Comparison of ENCODE assay signal across 11 cellular contexts in genomic region chr12:72273499-72273837, GRCh38. TPM values are rescaled to one million over a fixed set of nuclear protein-coding genes. Genes with fewer than 3 reads are reported as not detected.
DNase-seq lines count a peak whose midpoint lies in the region; ATAC-seq and TF ChIP-seq lines count a peak whose summit lies in the region.
"Had no signal": no experiment of that assay in that cellular context is flagged by ENCODE, and none has a peak within 500 bp of the region (broad histone marks: within the 10 kb centered on the region; RNA-seq: fewer than 3 reads in every experiment).

No MANE protein-coding gene starts in this region.

- H3K9me2 ChIP-seq in GM23338 (ENCODE audit: insufficient read depth), result no peaks in the 10 kb centered on the region

- in situ Hi-C loops in astrocyte of the cerebellum (cut with HindIII; ENCODE audit: low sequenced_read_pairs), result no loop called here

- H3K4me3 ChIP-seq in GM23338 (peak overlapping the region; percentile 80), astrocyte of the cerebellum (ENCODE audit: low read depth, low read length) (peak overlapping the region; percentile 79), iPS-18a (ENCODE audit: low read length) (peak overlapping the region; percentile 74), skeletal muscle cell (ENCODE audit: low read depth, low read length) (peak overlapping the region; percentile 71)
- no peak overlapping the region for H3K4me3 ChIP-seq in CD8-positive, alpha-beta memory T cell (ENCODE audit: low read length)

- peaks cover 34% of the 10 kb centered on the region for H3K27me3 Mint-ChIP-seq in GM23338 (ENCODE audit: insufficient read depth, low read depth, poor library complexity)
- peaks cover 26 to 37% of the 10 kb centered on the region in 2 donors for H3K27me3 Mint-ChIP-seq in CD8-positive, alpha-beta memory T cell

- POLR2A ChIA-PET in CD8-positive, alpha-beta memory T cell (lab: Charles Lee), result no interaction called here

- H2AFZ ChIP-seq in GM23338, result peak overlapping the region; percentile 85

- no peaks in the 10 kb centered on the region for H3K9me3 ChIP-seq in iPS-18a (ENCODE audit: control insufficient read depth, low read depth, low read length)
- H3K9me3 ChIP-seq in CD8-positive, alpha-beta memory T cell (ENCODE audit: low read length), result no peaks in the 10 kb centered on the region

- no peak overlapping the region for H3K9ac ChIP-seq in iPS-18a (ENCODE audit: low read length)

- peak overlapping the region; percentile 92 for H3K4me3 Mint-ChIP-seq in GM23338
- no peak overlapping the region for H3K4me3 Mint-ChIP-seq in CD8-positive, alpha-beta memory T cell
- H3K4me3 Mint-ChIP-seq: activated naive CD4-positive, alpha-beta T cell treated with anti-CD3 and anti-CD28 coated beads, Interleukin-2, amount 10 ng/mL, durations not matched to agents 7 days and 5 days had no signal

- no peaks in the 10 kb centered on the region for H3F3A ChIP-seq in GM23338 (replicated peaks; ENCODE audit: low read depth)

- peaks cover 40% of the 10 kb centered on the region for H3K4me1 Mint-ChIP-seq in GM23338
- H3K4me1 Mint-ChIP-seq in CD8-positive, alpha-beta memory T cell, result peaks cover 0 to 1% (median 0%) of the 10 kb centered on the region in 3 donors

- H3K27ac ChIP-seq in GM23338 (ENCODE audit: low read depth) (no peak overlapping the region), iPS-18a (ENCODE audit: low read length) (no peak overlapping the region)
- H3K27ac ChIP-seq in CD8-positive, alpha-beta memory T cell (ENCODE audit: low read depth, low read length), result no peak overlapping the region

- no peaks in the 10 kb centered on the region for H4K20me1 ChIP-seq in GM23338 (replicated peaks; ENCODE audit: insufficient read depth)

- no peak for TF ChIP-seq CTCF in GM23338 (conservative IDR thresholded peaks at IDR 0.05; ENCODE audit: low read depth in 2 of 2)
- TF ChIP-seq CTCF in astrocyte of the cerebellum (IDR thresholded peaks at IDR 0.05; ENCODE audit: low read depth, low read length, missing control alignments), result no peak

- H3K9me3 Mint-ChIP-seq in GM23338, result no peaks in the 10 kb centered on the region
- peaks cover 0 to 10% (median 4%) of the 10 kb centered on the region in 5 donors for H3K9me3 Mint-ChIP-seq in CD8-positive, alpha-beta memory T cell
- H3K9me3 Mint-ChIP-seq: activated naive CD4-positive, alpha-beta T cell treated with anti-CD3 and anti-CD28 coated beads, Interleukin-2, amount 10 ng/mL, durations not matched to agents 7 days and 5 days had no signal

- no peaks in the 10 kb centered on the region for H3K36me3 Mint-ChIP-seq in GM23338 (ENCODE audit: low read depth)
- H3K36me3 Mint-ChIP-seq in CD8-positive, alpha-beta memory T cell, result no peaks in the 10 kb centered on the region

- H3K4me1 ChIP-seq in GM23338 (ENCODE audit: insufficient read depth) (peaks cover 50% of the 10 kb centered on the region), iPS-18a (ENCODE audit: control insufficient read depth, low read depth, low read length) (peaks cover 13% of the 10 kb centered on the region)
- no peaks in the 10 kb centered on the region for H3K4me1 ChIP-seq in CD8-positive, alpha-beta memory T cell (ENCODE audit: insufficient read depth, low read length)

- no peaks in the 10 kb centered on the region for H3K36me3 ChIP-seq in GM23338 (ENCODE audit: insufficient read depth)
- H3K36me3 ChIP-seq in iPS-18a (ENCODE audit: control insufficient read depth, low read depth, low read length), result no peaks in the 10 kb centered on the region
- H3K36me3 ChIP-seq in CD8-positive, alpha-beta memory T cell (ENCODE audit: insufficient read depth, low read length), result no peaks in the 10 kb centered on the region

- peaks cover 46% of the 10 kb centered on the region for H3K79me2 ChIP-seq in GM23338 (replicated peaks; ENCODE audit: insufficient read depth)

- CTCF ChIA-PET in CD8-positive, alpha-beta memory T cell (lab: Charles Lee), result interaction anchor here (1.0 kb wide), 1 partner anchor 11 kb away, joined by 3 read pairs; no protein-coding TSS in a partner anchor

- peak; percentile 12 for ATAC-seq in GM23338

- no peak overlapping the region for H3K27ac Mint-ChIP-seq in GM23338
- H3K27ac Mint-ChIP-seq in CD8-positive, alpha-beta memory T cell, result no peak overlapping the region
- H3K27ac Mint-ChIP-seq: activated naive CD4-positive, alpha-beta T cell treated with anti-CD3 and anti-CD28 coated beads, Interleukin-2, amount 10 ng/mL, durations not matched to agents 7 days and 5 days had no signal

- DNase-seq in GM23338 (ENCODE audit: low spot score) (peak; percentile 39), astrocyte of the cerebellum (ENCODE audit: low read depth) (no peak), skeletal muscle cell (ENCODE audit: low read depth) (no peak), NCI-H2196 (lab: John Stamatoyannopoulos, UW; ENCODE audit: unreplicated experiment) (no peak), 8988T (no peak)
- DNase-seq in CD8-positive, alpha-beta memory T cell, result no peak
- no peak for DNase-seq in stimulated activated CD4-positive, alpha-beta T cell treated with anti-CD3 and anti-CD28 coated beads, Interleukin-1b, Interleukin-23, amount 100 ng/mL, for 48 hours
- DNase-seq: activated naive CD4-positive, alpha-beta T cell treated with anti-CD3 and anti-CD28 coated beads, Interleukin-2, amount 10 ng/mL, durations not matched to agents 7 days and 5 days; stimulated activated CD4-positive, alpha-beta T cell treated with anti-CD3 and anti-CD28 coated beads, Interleukin-4, amount 100 ng/mL, for 24 hours had no signal

- H3K27me3 ChIP-seq in GM23338 (ENCODE audit: insufficient read depth) (peaks cover 38% of the 10 kb centered on the region), iPS-18a (ENCODE audit: control insufficient read depth, insufficient read depth, low read length) (peaks cover 63% of the 10 kb centered on the region)
- H3K27me3 ChIP-seq in CD8-positive, alpha-beta memory T cell (ENCODE audit: insufficient read depth, low read length, poor library complexity, severe bottlenecking), result no peaks in the 10 kb centered on the region

- H3K4me2 ChIP-seq in GM23338, result peak overlapping the region; percentile 91

TF ChIP-seq in GM23338, 12 proteins besides CTCF, POLR2A, EP300 and RAD21 (continues in another document):
- TF ChIP-seq NANOG (IDR thresholded peaks at IDR 0.05; ENCODE audit: borderline replicate concordance) (no peak), ZNF114 (CRISPR knock-in tag; IDR thresholded peaks at IDR 0.05) (no peak), POLR2AphosphoS5 (IDR thresholded peaks at IDR 0.05; ENCODE audit: low read depth) (no peak), ZNF462 (CRISPR knock-in tag; IDR thresholded peaks at IDR 0.05) (no peak)

RNA-seq across cellular contexts. Expression of gene TRHDE, which starts 1.3 kb away (rescaled TPM):
- total RNA-seq in GM23338 (2014; rRNA removed; shearing (Covaris generic)), result 5.7 and 7.7 TPM in 2 replicates
- 1.3 and 1.5 TPM in 2 replicates for polyA plus RNA-seq in GM23338 (2016; fragmentation: Nextera tagmentation; extraction: Ambion mirVana)
- total RNA-seq in CD8-positive, alpha-beta memory T cell, result not detected
- polyA plus RNA-seq in CD8-positive, alpha-beta memory T cell, result not detected
- total RNA-seq: T-helper 2 cell treated with Interferon-gamma antibody and Interleukin-4, amounts not matched to agents 100 ng/mL and 5 ng/mL, for 36 hours had no signal
